Comparison of ENCODE assay signal across 1 cellular context in the genomic region with DNA sequence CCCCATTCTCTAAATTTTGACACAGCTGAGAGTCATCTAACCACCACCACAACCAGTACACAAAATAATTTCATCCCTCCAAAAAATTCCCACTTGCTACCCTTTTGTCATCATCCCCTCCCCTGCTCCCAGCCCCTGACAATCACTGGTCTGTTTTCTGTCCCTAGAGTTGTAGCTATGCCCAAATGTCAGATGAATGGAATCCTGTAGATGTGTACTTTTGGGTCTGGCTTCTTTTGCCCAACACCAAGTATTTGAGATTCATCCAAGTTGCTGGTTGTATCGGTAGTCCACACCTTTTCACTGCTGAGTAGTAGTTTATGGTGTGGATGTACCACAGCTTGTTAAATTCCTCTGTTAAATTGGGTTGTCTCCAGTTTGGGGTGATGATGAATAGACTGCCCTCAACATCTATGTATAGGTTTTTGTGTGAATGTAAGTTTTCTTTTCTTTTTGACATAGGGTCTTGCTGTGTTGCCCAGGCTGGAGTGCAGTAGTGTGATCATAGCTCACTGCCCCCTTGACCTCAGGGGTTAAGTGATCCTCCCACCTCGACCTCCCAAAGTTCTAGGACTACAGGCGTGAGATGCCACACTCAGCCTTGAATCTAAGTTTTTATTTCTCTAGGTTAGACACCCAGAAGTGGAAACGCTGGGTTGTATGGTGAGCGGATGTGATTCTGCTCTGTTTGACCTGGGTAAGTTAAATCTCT.
TF ChIP-seq lines count a peak whose summit lies in the region.

No MANE protein-coding gene starts in this region.

TF ChIP-seq in HepG2, 621 proteins besides CTCF, POLR2A, EP300 and RAD21:
- TF ChIP-seq ZMYM3 (CRISPR knock-in tag; IDR thresholded peaks at IDR 0.05) (peak; percentile 67; the same call in 1 of the 2 replicates), ZNF121 (CRISPR knock-in tag; IDR thresholded peaks at IDR 0.05) (peak; percentile 93), SNRNP70 (IDR thresholded peaks at IDR 0.05; ENCODE audit: low read depth, low read length) (no peak), ZNF7 (CRISPR knock-in tag; IDR thresholded peaks at IDR 0.05) (peak; percentile 68)
- TF ChIP-seq, protein P1, sequence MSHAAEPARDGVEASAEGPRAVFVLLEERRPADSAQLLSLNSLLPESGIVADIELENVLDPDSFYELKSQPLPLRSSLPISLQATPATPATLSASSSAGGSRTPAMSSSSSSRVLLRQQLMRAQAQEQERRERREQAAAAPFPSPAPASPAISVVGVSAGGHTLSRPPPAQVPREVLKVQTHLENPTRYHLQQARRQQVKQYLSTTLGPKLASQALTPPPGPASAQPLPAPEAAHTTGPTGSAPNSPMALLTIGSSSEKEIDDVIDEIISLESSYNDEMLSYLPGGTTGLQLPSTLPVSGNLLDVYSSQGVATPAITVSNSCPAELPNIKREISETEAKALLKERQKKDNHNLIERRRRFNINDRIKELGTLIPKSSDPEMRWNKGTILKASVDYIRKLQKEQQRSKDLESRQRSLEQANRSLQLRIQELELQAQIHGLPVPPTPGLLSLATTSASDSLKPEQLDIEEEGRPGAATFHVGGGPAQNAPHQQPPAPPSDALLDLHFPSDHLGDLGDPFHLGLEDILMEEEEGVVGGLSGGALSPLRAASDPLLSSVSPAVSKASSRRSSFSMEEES (CRISPR knock-in tag; IDR thresholded peaks at IDR 0.05) = no peak
TF ChIP-seq in HepG2: peak in this region for 3.
